Comparison of ENCODE assay signal across 9 cellular contexts in genomic region chr9:134002796-134003195, GRCh38.
"Had no signal": no experiment of that assay in that cellular context is flagged by ENCODE, and none has a peak within 500 bp of the region (broad histone marks: within the 10 kb centered on the region; RNA-seq: fewer than 3 reads in every experiment).

No MANE protein-coding gene starts in this region.

- H3K4me3 Mint-ChIP-seq: HFFc6 had no signal

- H3K27ac ChIP-seq: GM23248, HL-60 had no signal

- H3K4me1 ChIP-seq: HAP-1 had no signal

- H3K36me3 Mint-ChIP-seq: IgD-negative memory B cell had no signal

- H3K9me3 ChIP-seq: HAP-1 had no signal

- H3K4me3 ChIP-seq: GM23248, HAP-1 had no signal

- H3K9me3 Mint-ChIP-seq: HFFc6 had no signal

- H3K27ac Mint-ChIP-seq: HFFc6, IgD-negative memory B cell had no signal

- ATAC-seq: HCT116, HepG2 had no signal

- DNase-seq: GM23248, GOT3, H7, HFFc6 had no signal

- H3K36me3 ChIP-seq: HAP-1 had no signal
